In the genomic region with DNA sequence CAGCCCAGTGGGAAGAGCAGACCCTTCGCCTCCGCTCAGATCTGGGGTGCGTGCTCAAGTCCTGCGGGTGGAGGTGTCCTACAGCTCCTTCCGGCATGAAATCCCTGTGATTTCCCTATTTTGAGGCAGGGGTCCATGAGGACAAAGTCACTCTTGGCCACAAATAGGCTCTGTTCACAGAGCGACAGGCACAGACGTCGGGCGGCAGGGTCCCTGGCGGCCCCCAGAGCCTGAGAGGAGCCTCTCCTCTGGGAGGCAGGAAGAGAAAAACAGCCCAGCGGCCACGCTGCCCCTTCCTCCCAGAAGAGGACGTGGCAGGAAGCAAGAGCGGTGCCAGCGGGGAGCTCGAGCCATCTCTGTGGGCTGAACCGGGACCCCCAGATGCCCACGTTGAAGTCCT, we compare ENCODE assay signal across 29 cellular contexts. TPM values are rescaled to one million over a fixed set of nuclear protein-coding genes. Genes with fewer than 3 reads are reported as not detected.
"Had no signal": no experiment of that assay in that cellular context is flagged by ENCODE, and none has a peak within 500 bp of the region (broad histone marks: within the 10 kb centered on the region; RNA-seq: fewer than 3 reads in every experiment).

No MANE protein-coding gene starts in this region.

- H3K27ac ChIP-seq: neural progenitor cell, neutrophil, prostate gland, right lobe of liver, sigmoid colon, skin epidermis, stomach, suprapubic skin, testis, tibial artery, upper lobe of left lung, vagina had no signal

- H3K27me3 ChIP-seq: neural progenitor cell, neutrophil, pancreas, right lobe of liver, sigmoid colon, spleen, stomach, testis, tibial artery, upper lobe of left lung, vagina had no signal

- H3K27ac Mint-ChIP-seq: naive B cell; naive thymus-derived CD8-positive, alpha-beta T cell; natural killer cell treated with Interleukin-12 subunit alpha and Interleukin-12 subunit beta and Interleukin-15 and Interleukin-18, amount 100 ng/mL, for 72 hours; stimulated activated effector memory CD8-positive, alpha-beta T cell treated with anti-CD3 and anti-CD28 coated beads, Interleukin-12 subunit alpha, Interleukin-12 subunit beta, amount 100 ng/mL, for 72 hours; stimulated activated naive B cell treated with anti-CD40 and anti-IgM and Interleukin-4, amounts not matched to agents 10 μg/mL and 1 μg/mL and 100 μg/mL, for 72 hours; stimulated activated naive CD8-positive, alpha-beta T cell treated with anti-CD3 and anti-CD28 coated beads, Interleukin-15, Interleukin-2, amounts not matched to agents 100 ng/mL and 50 ng/mL, for 24 hours had no signal

- H3K4me3 ChIP-seq: neural progenitor cell, pancreas, prostate gland, right lobe of liver, sigmoid colon, skin epidermis, smooth muscle cell, spleen, stomach, suprapubic skin, testis, tibial artery, upper lobe of left lung, vagina had no signal

- H3K9me3 ChIP-seq: neutrophil, pancreas, prostate gland, right lobe of liver, sigmoid colon, spleen, stomach, suprapubic skin, testis, tibial artery, upper lobe of left lung, vagina had no signal

- H3K4me2 ChIP-seq: neural progenitor cell, smooth muscle cell had no signal

- H2AFZ ChIP-seq: neural progenitor cell had no signal

- H3K4me1 ChIP-seq: neural progenitor cell, prostate gland, right lobe of liver, tibial artery, vagina had no signal

- ATAC-seq: naive thymus-derived CD8-positive, alpha-beta T cell; natural killer cell treated with Interleukin-12 subunit alpha and Interleukin-12 subunit beta and Interleukin-15 and Interleukin-18, amount 100 ng/mL, for 72 hours; right cardiac atrium; right lobe of liver; stimulated activated effector memory CD8-positive, alpha-beta T cell treated with anti-CD3 and anti-CD28 coated beads, Interleukin-12 subunit alpha, Interleukin-12 subunit beta, amount 100 ng/mL, for 72 hours; stimulated activated naive B cell treated with anti-CD40 and anti-IgM and Interleukin-4, amounts not matched to agents 10 μg/mL and 1 μg/mL and 100 μg/mL, for 72 hours had no signal

- H3K9ac ChIP-seq: neural progenitor cell had no signal

- H3K27me3 Mint-ChIP-seq: stimulated activated naive CD8-positive, alpha-beta T cell treated with anti-CD3 and anti-CD28 coated beads, Interleukin-15, Interleukin-2, amounts not matched to agents 100 ng/mL and 50 ng/mL, for 24 hours had no signal

- H3K9me3 Mint-ChIP-seq: naive thymus-derived CD8-positive, alpha-beta T cell; natural killer cell treated with Interleukin-12 subunit alpha and Interleukin-12 subunit beta and Interleukin-15 and Interleukin-18, amount 100 ng/mL, for 72 hours; stimulated activated effector memory CD8-positive, alpha-beta T cell treated with anti-CD3 and anti-CD28 coated beads, Interleukin-12 subunit alpha, Interleukin-12 subunit beta, amount 100 ng/mL, for 72 hours; stimulated activated naive CD8-positive, alpha-beta T cell treated with anti-CD3 and anti-CD28 coated beads, Interleukin-15, Interleukin-2, amounts not matched to agents 100 ng/mL and 50 ng/mL, for 24 hours had no signal

- H3K36me3 ChIP-seq: neural progenitor cell, neutrophil, pancreas, prostate gland, right lobe of liver, sigmoid colon, stomach, suprapubic skin, tibial artery, upper lobe of left lung, vagina had no signal

- H3K36me3 Mint-ChIP-seq: naive B cell; naive thymus-derived CD8-positive, alpha-beta T cell; natural killer cell treated with Interleukin-12 subunit alpha and Interleukin-12 subunit beta and Interleukin-15 and Interleukin-18, amount 100 ng/mL, for 72 hours; neural progenitor cell; stimulated activated effector memory CD8-positive, alpha-beta T cell treated with anti-CD3 and anti-CD28 coated beads, Interleukin-12 subunit alpha, Interleukin-12 subunit beta, amount 100 ng/mL, for 72 hours had no signal

- DNase-seq: naive B cell; naive thymus-derived CD8-positive, alpha-beta T cell; nucleus accumbens; right lobe of liver; sigmoid colon; spleen; stimulated activated CD4-positive, alpha-beta T cell treated with anti-CD3 and anti-CD28 coated beads, Interleukin-12 subunit alpha, Interleukin-12 subunit beta, amount 100 ng/mL, for 4 hours; stimulated activated CD4-positive, alpha-beta T cell treated with anti-CD3 and anti-CD28 coated beads, Interleukin-2, amount 100 ng/mL, for 24 hours; stimulated activated CD4-positive, alpha-beta T cell treated with anti-CD3 and anti-CD28 coated beads, Interleukin-2, amount 100 ng/mL, for 48 hours; stimulated activated CD4-positive, alpha-beta T cell treated with anti-CD3 and anti-CD28 coated beads, Interleukin-4, amount 100 ng/mL, for 24 hours; stimulated activated naive B cell treated with anti-CD40 and anti-IgM and Interleukin-4, amounts not matched to agents 10 μg/mL and 1 μg/mL and 100 μg/mL, for 72 hours; stimulated activated naive CD4-positive, alpha-beta T cell treated with Interleukin-2 at 50 U/mL for 16 hours; stomach; testis; tibial artery; trophoblast cell; upper lobe of left lung had no signal

- H3K4me3 Mint-ChIP-seq: naive thymus-derived CD8-positive, alpha-beta T cell; natural killer cell treated with Interleukin-12 subunit alpha and Interleukin-12 subunit beta and Interleukin-15 and Interleukin-18, amount 100 ng/mL, for 72 hours; neural progenitor cell; stimulated activated effector memory CD8-positive, alpha-beta T cell treated with anti-CD3 and anti-CD28 coated beads, Interleukin-12 subunit alpha, Interleukin-12 subunit beta, amount 100 ng/mL, for 72 hours; stimulated activated naive B cell treated with anti-CD40 and anti-IgM and Interleukin-4, amounts not matched to agents 10 μg/mL and 1 μg/mL and 100 μg/mL, for 72 hours; stimulated activated naive CD8-positive, alpha-beta T cell treated with anti-CD3 and anti-CD28 coated beads, Interleukin-15, Interleukin-2, amounts not matched to agents 100 ng/mL and 50 ng/mL, for 24 hours had no signal

RNA-seq across cellular contexts. Expression of a gene that starts 38.7 kb away (rescaled TPM):
- total RNA-seq: smooth muscle cell had no signal
